Comparison of ENCODE assay signal across 16 cellular contexts in the genomic region with DNA sequence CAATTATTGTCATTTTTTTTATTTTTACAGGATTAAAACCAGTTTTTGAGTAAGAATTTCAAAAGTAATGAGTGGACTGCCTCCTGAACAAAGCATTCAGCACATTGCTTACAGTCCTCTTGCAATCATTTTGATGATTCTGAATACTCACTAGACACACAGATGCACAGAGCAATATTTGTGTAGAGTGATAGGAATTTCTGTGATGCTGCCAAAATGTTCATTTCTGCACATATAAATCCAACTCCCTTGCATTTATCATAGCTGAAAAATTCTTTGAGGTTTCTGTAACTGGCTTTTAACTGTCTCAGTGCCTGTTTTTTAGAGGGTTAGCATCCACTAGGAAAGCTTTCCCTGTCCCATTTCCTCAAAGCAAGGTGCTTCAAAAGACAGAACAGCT.
DNase-seq lines count a peak whose midpoint lies in the region; TF ChIP-seq lines count a peak whose summit lies in the region.
"Had no signal": no experiment of that assay in that cellular context is flagged by ENCODE, and none has a peak within 500 bp of the region (broad histone marks: within the 10 kb centered on the region; RNA-seq: fewer than 3 reads in every experiment).

No MANE protein-coding gene starts in this region.

- no peak overlapping the region for H3K4me3 Mint-ChIP-seq in mesothelial cell of epicardium
- H3K4me3 Mint-ChIP-seq: activated naive CD4-positive, alpha-beta T cell treated with anti-CD3 and anti-CD28 coated beads, Interleukin-2, amount 50 U/mL, for 24 hours; activated T-cell treated with anti-CD3 and anti-CD28 coated beads, Interleukin-2, amount 50 U/mL, for 24 hours; B cell had no signal

- TF ChIP-seq CTCF in AG10803 (conservative IDR thresholded peaks at IDR 0.05; ENCODE audit: low read length): no peak
- TF ChIP-seq CTCF in cardiac fibroblast (IDR thresholded peaks at IDR 0.05; ENCODE audit: low read depth, low read length): no peak
- no peak for TF ChIP-seq CTCF in mesothelial cell of epicardium (IDR thresholded peaks at IDR 0.05; ENCODE audit: unreplicated experiment)

- H3K36me3 Mint-ChIP-seq in mesothelial cell of epicardium: no peaks in the 10 kb centered on the region
- H3K36me3 Mint-ChIP-seq: activated naive CD4-positive, alpha-beta T cell treated with anti-CD3 and anti-CD28 coated beads, Interleukin-2, amount 50 U/mL, for 24 hours had no signal

- H3K27me3 Mint-ChIP-seq in mesothelial cell of epicardium (ENCODE audit: low read depth): no peaks in the 10 kb centered on the region
- H3K27me3 Mint-ChIP-seq: activated naive CD4-positive, alpha-beta T cell treated with anti-CD3 and anti-CD28 coated beads, Interleukin-2, amount 50 U/mL, for 24 hours; activated T-cell treated with anti-CD3 and anti-CD28 coated beads, Interleukin-2, amount 50 U/mL, for 24 hours; B cell had no signal

- H3K4me1 Mint-ChIP-seq in mesothelial cell of epicardium: peaks cover 18% of the 10 kb centered on the region
- H3K4me1 Mint-ChIP-seq: activated naive CD4-positive, alpha-beta T cell treated with anti-CD3 and anti-CD28 coated beads, Interleukin-2, amount 50 U/mL, for 24 hours; B cell had no signal

- DNase-seq in AG10803 (ENCODE audit: low read depth) (peak; percentile 97), M059J (ENCODE audit: low read depth) (peak; percentile 21), cardiac fibroblast (ENCODE audit: low read depth in 2 of 2) (peak; percentile 74 to 83), mesothelial cell of epicardium (ENCODE audit: low spot score in 2 of 2, unreplicated experiment in 2 of 2) (no peak), RPMI8226 (no peak), NCI-H146 (lab: John Stamatoyannopoulos, UW) (no peak), Kasumi-1 (lab: John Stamatoyannopoulos, UW) (no peak), NCI-H1436 treated with DMSO at 0.1 percent for 48 hours (lab: John Stamatoyannopoulos, UW) (no peak)
- DNase-seq: activated CD4-positive, alpha-beta T cell treated with anti-CD3 and anti-CD28 coated beads, Interleukin-2, amount 50 U/mL, for 48 hours; activated T-cell treated with anti-CD3 and anti-CD28 coated beads, Interleukin-2, amount 50 U/mL, for 24 hours; central memory CD4-positive, alpha-beta T cell; sigmoid colon had no signal

- no peaks in the 10 kb centered on the region for H3K9me3 Mint-ChIP-seq in mesothelial cell of epicardium
- H3K9me3 Mint-ChIP-seq: activated naive CD4-positive, alpha-beta T cell treated with anti-CD3 and anti-CD28 coated beads, Interleukin-2, amount 50 U/mL, for 24 hours had no signal

- H3K27ac Mint-ChIP-seq in mesothelial cell of epicardium: peak overlapping the region; percentile 28
- H3K27ac Mint-ChIP-seq: activated naive CD4-positive, alpha-beta T cell treated with anti-CD3 and anti-CD28 coated beads, Interleukin-2, amount 50 U/mL, for 24 hours; activated T-cell treated with anti-CD3 and anti-CD28 coated beads, Interleukin-2, amount 50 U/mL, for 24 hours; B cell had no signal

- H3K4me3 ChIP-seq in AG10803 (ENCODE audit: low read length): no peak overlapping the region
- H3K4me3 ChIP-seq in cardiac fibroblast (replicated peaks in 1 of 2; ENCODE audit: low read depth in 2 of 2, low read length in 2 of 2): no peak overlapping the region
- H3K4me3 ChIP-seq: gastroesophageal sphincter, sigmoid colon, vagina had no signal

Comparison
In these comparisons a context has a peak if more than half of its experiments do, and no peak if none do; other contexts are left out.
1. DNase-seq: peak in AG10803 (single experiment), M059J (single experiment) and cardiac fibroblast (2 of 2); none in mesothelial cell of epicardium (0 of 2), RPMI8226 (single experiment), NCI-H146 (single experiment), Kasumi-1 (0 of 2) and NCI-H1436 treated with DMSO at 0.1 percent for 48 hours (single experiment).